In genomic region chr3:37855363-37855970, GRCh38 we compare ENCODE assay signal across 8 cellular contexts. TPM values are rescaled to one million over a fixed set of nuclear protein-coding genes. Genes with fewer than 3 reads are reported as not detected.
DNase-seq lines count a peak whose midpoint lies in the region; ATAC-seq and TF ChIP-seq lines count a peak whose summit lies in the region.

No MANE protein-coding gene starts in this region.

- H3K27me3 ChIP-seq in RWPE2 (ENCODE audit: insufficient read depth, poor library complexity, severe bottlenecking) (no peaks in the 10 kb centered on the region), tibial artery (no peaks in the 10 kb centered on the region)

- H3K4me1 ChIP-seq in RWPE2 (ENCODE audit: insufficient read depth, poor library complexity, severe bottlenecking) (peaks cover 34% of the 10 kb centered on the region), tibial artery (peaks cover 0 to 25% (median 18%) of the 10 kb centered on the region in 4 donors)

- H3K36me3 ChIP-seq in RWPE2 (ENCODE audit: low read depth) (no peaks in the 10 kb centered on the region), tibial artery (peaks cover 6 to 7% (median 7%) of the 10 kb centered on the region in 3 donors)

- no peak overlapping the region for H3K4me3 Mint-ChIP-seq in osteocyte (ENCODE audit: unreplicated experiment)

- H3K27ac Mint-ChIP-seq in osteocyte (ENCODE audit: unreplicated experiment): no peak overlapping the region

- H3K4me3 ChIP-seq in RWPE2 (ENCODE audit: severe bottlenecking) (no peak overlapping the region), tibial artery (no peak overlapping the region)

- peaks cover 10% of the 10 kb centered on the region for H3K36me3 Mint-ChIP-seq in osteocyte (ENCODE audit: unreplicated experiment)

- H3K9me3 ChIP-seq in RWPE2 (ENCODE audit: severe bottlenecking) (no peaks in the 10 kb centered on the region), tibial artery (no peaks in the 10 kb centered on the region)

- DNase-seq in HuH-7 (ENCODE audit: low spot score): peak; percentile 84
- DNase-seq in RWPE2 (ENCODE audit: low spot score): no peak
- DNase-seq in activated gamma-delta T cell (lab: John Stamatoyannopoulos, UW): peak; percentile 22
- peak; percentile 51 for DNase-seq in foreskin melanocyte
- peak; percentile 95 for DNase-seq in osteocyte (ENCODE audit: extremely low spot score, unreplicated experiment)
- peak; percentile 87 to 89 for DNase-seq in tibial artery

- no peaks in the 10 kb centered on the region for H3K9me3 Mint-ChIP-seq in osteocyte (ENCODE audit: unreplicated experiment)

- TF ChIP-seq CTCF in GM12872 (IDR thresholded peaks at IDR 0.05; ENCODE audit: insufficient read depth, low read depth, low read length) (peak; percentile 90), RWPE2 (IDR thresholded peaks at IDR 0.05; ENCODE audit: poor library complexity, severe bottlenecking) (peak; percentile 95), osteocyte (IDR thresholded peaks at IDR 0.05) (peak; percentile 95), tibial artery (IDR thresholded peaks at IDR 0.05) (peak; percentile 87 to 94)

- ATAC-seq in RWPE2 (ENCODE audit: low read depth) (peak; percentile 33; the same call in 1 of the 3 replicates), GM19455 (IDR thresholded peaks at IDR 0.05; ENCODE audit: unreplicated experiment) (no peak)

- peaks cover 22% of the 10 kb centered on the region for H3K4me1 Mint-ChIP-seq in osteocyte (ENCODE audit: unreplicated experiment)

- H3K27me3 Mint-ChIP-seq in osteocyte (ENCODE audit: unreplicated experiment): no peaks in the 10 kb centered on the region

- H3K27ac ChIP-seq in RWPE2 (ENCODE audit: poor library complexity, severe bottlenecking) (no peak overlapping the region), tibial artery (no peak overlapping the region)

- intact Hi-C loops in tibial artery (cut with DNase I; ENCODE audit: low total_unique reads): loop anchor here (2.0 to 10.0 kb wide), 3 partner anchors 111 to 309 kb away; partner anchors contain the start of gene OXSR1

RNA-seq across cellular contexts. Expression of gene CTDSPL, which starts 6.2 kb away (rescaled TPM):
- total RNA-seq in osteocyte: 71.6 and 77.6 TPM in 2 replicates
